In genomic region chr20:51087306-51087705, GRCh38 we compare ENCODE assay signal across 27 cellular contexts.
"Had no signal": no experiment of that assay in that cellular context is flagged by ENCODE, and none has a peak within 500 bp of the region (broad histone marks: within the 10 kb centered on the region; RNA-seq: fewer than 3 reads in every experiment).

No MANE protein-coding gene starts in this region.

- H3K27ac ChIP-seq: heart left ventricle, left lung, stomach, suprapubic skin, tibial nerve, VCaP had no signal

- ATAC-seq: activated CD4-positive, CD25-positive, alpha-beta regulatory T cell treated with anti-CD3 and anti-CD28 coated beads, Interleukin-2, amount 50 U/mL, for 24 hours; activated CD8-positive, alpha-beta memory T cell treated with anti-CD3 and anti-CD28 coated beads, Interleukin-2, amount 10 ng/mL, durations not matched to agents 7 days and 5 days; heart left ventricle; left lung; natural killer cell; sciatic nerve; stimulated activated memory B cell treated with anti-CD40 and anti-IgM and Interleukin-4, amounts not matched to agents 10 μg/mL and 1 μg/mL and 100 μg/mL, for 72 hours had no signal

- H3K9me3 ChIP-seq: heart left ventricle, left lung, stomach, suprapubic skin, tibial nerve had no signal

- H3K4me1 ChIP-seq: heart left ventricle, left lung, suprapubic skin had no signal

- FAIRE-seq: endometrium, kidney, urothelium cell line had no signal

- H3K4me3 ChIP-seq: heart left ventricle, left lung, lung, smooth muscle cell, stomach, suprapubic skin, tibial nerve had no signal

- H3K36me3 ChIP-seq: heart left ventricle, left lung, stomach, suprapubic skin, tibial nerve had no signal

- DNase-seq: activated CD4-positive, alpha-beta memory T cell treated with anti-CD3 and anti-CD28 coated beads, Interleukin-2, amount 10 ng/mL, durations not matched to agents 7 days and 5 days; activated CD4-positive, alpha-beta T cell treated with anti-CD3 and anti-CD28 coated beads, Interleukin-2, amount 10 ng/mL, durations not matched to agents 24 days and 14 days; activated CD8-positive, alpha-beta memory T cell treated with anti-CD3 and anti-CD28 coated beads, Interleukin-2, amount 10 ng/mL, durations not matched to agents 7 days and 5 days; activated effector memory CD4-positive, alpha-beta T cell treated with anti-CD3 and anti-CD28 coated beads, Interleukin-2, amount 50 U/mL, for 16 hours; activated naive CD4-positive, alpha-beta T cell treated with anti-CD3 and anti-CD28 coated beads, Interleukin-2, amount 10 ng/mL, durations not matched to agents 7 days and 5 days; activated T-cell treated with anti-CD3 and anti-CD28 coated beads for 4 hours; amygdala; cerebellar nuclear complex; cortex of kidney; heart left ventricle; kidney; left lung; natural killer cell; occipital lobe; posterior cingulate gyrus; stimulated activated CD4-positive, alpha-beta T cell treated with anti-CD3 and anti-CD28 coated beads, Interleukin-15, amount 100 ng/mL, for 24 hours; stomach had no signal
